In genomic region chr10:61975107-61975932, GRCh38 we compare ENCODE assay signal across 8 cellular contexts.
DNase-seq lines count a peak whose midpoint lies in the region; ATAC-seq and TF ChIP-seq lines count a peak whose summit lies in the region.

No MANE protein-coding gene starts in this region.

- H3K27ac ChIP-seq in MM.1S (ENCODE audit: low read length) (peak overlapping the region; percentile 49; the same call in 1 of the 2 replicates), gastrocnemius medialis (peak overlapping the region; percentile 21 to 59 (median 42))

- H3K9me3 ChIP-seq in MM.1S (replicated peaks; ENCODE audit: insufficient read depth, low read length) (no peaks in the 10 kb centered on the region), gastrocnemius medialis (no peaks in the 10 kb centered on the region)

- intact Hi-C loops in gastrocnemius medialis (cut with DNase I; ENCODE audit: low total_unique reads), result no loop called here

- no peak overlapping the region for H2AFZ ChIP-seq in MM.1S (ENCODE audit: low read length)

- DNase-seq in GM04503 (ENCODE audit: low read depth), result peak; percentile 62
- no peak for DNase-seq in MM.1S
- peak; percentile 66 for DNase-seq in dedifferentiated amniotic fluid mesenchymal stem cell (ENCODE audit: extremely low spot score)
- DNase-seq in gastrocnemius medialis, result no peak
- no peak for DNase-seq in NCI-H345 treated with DMSO at 0.1 percent for 48 hours (lab: John Stamatoyannopoulos, UW; ENCODE audit: unreplicated experiment)
- no peak for DNase-seq in superior temporal gyrus (ENCODE audit: extremely low spot score)
- no peak for DNase-seq in cerebellum (ENCODE audit: low spot score)

- peak overlapping the region; percentile 36 for H3K4me2 ChIP-seq in MM.1S (ENCODE audit: low read depth, low read length)

- TF ChIP-seq POLR2A in gastrocnemius medialis (IDR thresholded peaks at IDR 0.05), result no peak

- no peak overlapping the region for H3K9ac ChIP-seq in MM.1S (ENCODE audit: low read length)

- H3K4me3 ChIP-seq in MM.1S (ENCODE audit: low read length) (no peak overlapping the region), gastrocnemius medialis (peak overlapping the region in 1 of 4 donors; percentile 12)

- H3K27me3 ChIP-seq in MM.1S (replicated peaks; ENCODE audit: insufficient read depth, low read length) (no peaks in the 10 kb centered on the region), gastrocnemius medialis (no peaks in the 10 kb centered on the region)

- H3F3A ChIP-seq in MM.1S (ENCODE audit: insufficient read depth, low read length), result peaks cover 19% of the 10 kb centered on the region

- peaks cover 5% of the 10 kb centered on the region; the same call in 1 of the 2 replicates for H3K36me3 ChIP-seq in MM.1S (replicated peaks; ENCODE audit: insufficient read depth, low read length)
- no peaks in the 10 kb centered on the region for H3K36me3 ChIP-seq in gastrocnemius medialis

- peaks cover 73% of the 10 kb centered on the region for H3K79me2 ChIP-seq in MM.1S (ENCODE audit: low read length)

- H3K4me1 ChIP-seq in MM.1S (ENCODE audit: low read length) (peaks cover 26% of the 10 kb centered on the region), gastrocnemius medialis (peaks cover 26 to 41% of the 10 kb centered on the region in 2 donors)

- no peaks in the 10 kb centered on the region for H4K20me1 ChIP-seq in MM.1S (ENCODE audit: insufficient read depth, low read length)

- TF ChIP-seq CTCF in MM.1S (IDR thresholded peaks at IDR 0.05; ENCODE audit: low read length) (no peak), gastrocnemius medialis (IDR thresholded peaks at IDR 0.05 in 4 of 5, conservative IDR thresholded peaks at IDR 0.05 in 1 of 5) (no peak)

- ATAC-seq in GM21825 (IDR thresholded peaks at IDR 0.05; ENCODE audit: unreplicated experiment) (peak; percentile 85), gastrocnemius medialis (peak; percentile 51 to 74)

- in situ Hi-C loops in gastrocnemius medialis (cut with MboI; ENCODE audit: low sequenced_read_pairs in 4 of 4), result no loop called here

- no peaks in the 10 kb centered on the region for H3K9me2 ChIP-seq in MM.1S (replicated peaks; ENCODE audit: insufficient read depth, low read length)

Comparison
In these comparisons a context has a peak if more than half of its experiments do, and no peak if none do; other contexts are left out.
1. DNase-seq: peak in GM04503 (single experiment) and dedifferentiated amniotic fluid mesenchymal stem cell (single experiment); none in MM.1S (single experiment), gastrocnemius medialis (0 of 2), NCI-H345 treated with DMSO at 0.1 percent for 48 hours (single experiment), superior temporal gyrus (single experiment) and cerebellum (single experiment).